27 cellular contexts compared by ENCODE assay signal in genomic region chr13:113834496-113835200, GRCh38. TPM values are rescaled to one million over a fixed set of nuclear protein-coding genes. Genes with fewer than 3 reads are reported as not detected.
A peak's percentile ranks its signal among the peaks of the same experiment; 100 is the strongest.
DNase-seq lines count a peak whose midpoint lies in the region; ATAC-seq, FAIRE-seq and TF ChIP-seq lines count a peak whose summit lies in the region.
"Had no signal": no experiment of that assay in that cellular context is flagged by ENCODE, and none has a peak within 500 bp of the region (broad histone marks: within the 10 kb centered on the region; RNA-seq: fewer than 3 reads in every experiment).

No MANE protein-coding gene starts in this region.

- no peaks in the 10 kb centered on the region for H3K27me3 ChIP-seq in right lobe of liver
- H3K27me3 ChIP-seq in HepG2 (ENCODE audit: control insufficient read depth in 1 of 2, insufficient read depth in 2 of 2, low read length in 2 of 2): no peaks in the 10 kb centered on the region
- no peaks in the 10 kb centered on the region for H3K27me3 ChIP-seq in esophagus muscularis mucosa
- H3K27me3 ChIP-seq in prostate gland (replicated peaks; ENCODE audit: insufficient read depth): peaks cover 4% of the 10 kb centered on the region
- H3K27me3 ChIP-seq: breast epithelium, suprapubic skin had no signal

- intact Hi-C loops in right lobe of liver (cut with DNase I) (no loop called here), HepG2 (cut with micrococcal nuclease; ENCODE audit: unreplicated experiment) (no loop called here), esophagus muscularis mucosa (cut with DNase I) (no loop called here), prostate gland (cut with DNase I) (loop anchor here (5.0 kb wide), 1 partner anchor 73 kb away; no protein-coding TSS in a partner anchor)

- in situ Hi-C loops in HepG2 (cut with HindIII; ENCODE audit: extremely low pct_ligation_motif_present, low pct_unique_long_range_greater_than_20kb): no loop called here

- no peak for FAIRE-seq in HepG2 (lab: Jason Lieb, UNC)
- FAIRE-seq: A204.1, GM19239 had no signal

- no peak for TF ChIP-seq POLR2A in right lobe of liver (IDR thresholded peaks at IDR 0.05)
- TF ChIP-seq POLR2A in HepG2 (IDR thresholded peaks at IDR 0.05; ENCODE audit: insufficient read depth in 1 of 2, low read depth in 2 of 2, low read length in 2 of 2): no peak
- TF ChIP-seq POLR2A in esophagus muscularis mucosa (IDR thresholded peaks at IDR 0.05; ENCODE audit: low read depth): no peak
- no peak for TF ChIP-seq POLR2A in prostate gland (IDR thresholded peaks at IDR 0.05)

- DNase-seq in right lobe of liver (peak in 2 of 3 donors; percentile 16 to 55), HepG2 (ENCODE audit: low spot score) (no peak), esophagus muscularis mucosa (ENCODE audit: extremely low spot score) (no peak), nephron progenitor cell (no peak), prostate gland (ENCODE audit: low spot score) (no peak), DMS 273 treated with DMSO at 0.1 percent for 48 hours (lab: John Stamatoyannopoulos, UW) (no peak), GM10248 (ENCODE audit: extremely low spot score) (no peak), DMS114 treated with DMSO at 0.1 percent for 48 hours (lab: John Stamatoyannopoulos, UW; ENCODE audit: unreplicated experiment) (no peak)
- DNase-seq: activated CD4-positive, alpha-beta T cell treated with anti-CD3 and anti-CD28 coated beads for 4 hours; activated CD8-positive, alpha-beta memory T cell treated with anti-CD3 and anti-CD28 coated beads for 24 hours; activated T-cell treated with anti-CD3 and anti-CD28 coated beads for 4 hours; amygdala; CD8-positive, alpha-beta T cell; HCEC 1CT; MV-4-11; naive thymus-derived CD4-positive, alpha-beta T cell; NCI-H1436; NCI-H2081; NCI-H226; occipital lobe; stimulated activated naive CD4-positive, alpha-beta T cell treated with Interleukin-2 at 50 U/mL for 16 hours had no signal

- H3K27ac Mint-ChIP-seq in nephron progenitor cell: peak overlapping the region; percentile 81
- H3K27ac Mint-ChIP-seq: activated naive CD4-positive, alpha-beta T cell treated with anti-CD3 and anti-CD28 coated beads, Interleukin-2, amount 50 U/mL, for 24 hours; CD8-positive, alpha-beta T cell; T-helper 2 cell treated with Interferon-gamma antibody and Interleukin-4, amounts not matched to agents 5 μg/mL and 100 μg/mL, for 36 hours had no signal

- H3K9me3 Mint-ChIP-seq in nephron progenitor cell: no peaks in the 10 kb centered on the region
- H3K9me3 Mint-ChIP-seq: activated naive CD4-positive, alpha-beta T cell treated with anti-CD3 and anti-CD28 coated beads, Interleukin-2, amount 50 U/mL, for 24 hours; CD8-positive, alpha-beta T cell; naive thymus-derived CD4-positive, alpha-beta T cell; T-helper 2 cell treated with Interferon-gamma antibody and Interleukin-4, amounts not matched to agents 5 μg/mL and 100 μg/mL, for 36 hours had no signal

- BruUV-seq in HepG2 (replicated peaks; lab: Mats Ljungman, UMichigan): no TSS peak

- H3K27me3 Mint-ChIP-seq in nephron progenitor cell (ENCODE audit: low read depth, poor library complexity): peaks cover 5% of the 10 kb centered on the region
- H3K27me3 Mint-ChIP-seq: activated naive CD4-positive, alpha-beta T cell treated with anti-CD3 and anti-CD28 coated beads, Interleukin-2, amount 50 U/mL, for 24 hours; naive thymus-derived CD4-positive, alpha-beta T cell had no signal

- no peak overlapping the region for H3K27ac ChIP-seq in right lobe of liver
- no peak overlapping the region for H3K27ac ChIP-seq in HepG2 (ENCODE audit: extremely low read length, insufficient read depth, low read length)
- peak overlapping the region; percentile 58 to 94 (median 64) for H3K27ac ChIP-seq in esophagus muscularis mucosa (replicated peaks in 1 of 4)
- no peak overlapping the region for H3K27ac ChIP-seq in prostate gland

- TF ChIP-seq CTCF in right lobe of liver (IDR thresholded peaks at IDR 0.05) (no peak), HepG2 (CRISPR knock-in tag; IDR thresholded peaks at IDR 0.05) (no peak), esophagus muscularis mucosa (IDR thresholded peaks at IDR 0.05) (no peak), nephron progenitor cell (IDR thresholded peaks at IDR 0.05) (no peak), prostate gland (IDR thresholded peaks at IDR 0.05) (no peak), GM10248 (IDR thresholded peaks at IDR 0.05; ENCODE audit: control extremely low read depth, extremely low read depth, low read depth, missing control alignments) (no peak)

- no peak overlapping the region for H3K4me3 Mint-ChIP-seq in nephron progenitor cell
- H3K4me3 Mint-ChIP-seq: activated naive CD4-positive, alpha-beta T cell treated with anti-CD3 and anti-CD28 coated beads, Interleukin-2, amount 50 U/mL, for 24 hours; CD8-positive, alpha-beta T cell; naive thymus-derived CD4-positive, alpha-beta T cell; T-helper 2 cell treated with Interferon-gamma antibody and Interleukin-4, amounts not matched to agents 5 μg/mL and 100 μg/mL, for 36 hours had no signal

- WGBS in right lobe of liver (ENCODE audit: insufficient coverage, low coverage, low lambda C conversion rate, missing lambda C conversion rate): 97% methylated on average over 5 of the region's 38 CpGs
- 77% methylated on average over 21 of the region's 38 CpGs for WGBS in HepG2 (ENCODE audit: low lambda C conversion rate)
- 84% methylated on average over 10 of the region's 38 CpGs for WGBS in esophagus muscularis mucosa
- WGBS in prostate gland: 90% methylated on average over 38 of the region's 38 CpGs

- H3K4me3 ChIP-seq in right lobe of liver: no peak overlapping the region
- H3K4me3 ChIP-seq in HepG2 (replicated peaks in 1 of 3; ENCODE audit: insufficient read depth in 1 of 3, low read depth in 2 of 3, low read length in 3 of 3): no peak overlapping the region
- H3K4me3 ChIP-seq in esophagus muscularis mucosa: no peak overlapping the region
- H3K4me3 ChIP-seq in prostate gland: no peak overlapping the region
- H3K4me3 ChIP-seq: breast epithelium, suprapubic skin had no signal

- H3K79me2 ChIP-seq in HepG2 (ENCODE audit: insufficient read depth, low read length): no peaks in the 10 kb centered on the region

- POLR2A ChIA-PET in HepG2 (lab: Yijun Ruan, JAX): no interaction called here
- POLR2A ChIA-PET in GM10248 (lab: Yijun Ruan, JAX): no interaction called here

- H3K4me1 Mint-ChIP-seq in nephron progenitor cell: peaks cover 42% of the 10 kb centered on the region

- no peak overlapping the region for H2AFZ ChIP-seq in HepG2 (ENCODE audit: low read length)

- no peak for TF ChIP-seq EP300 in HepG2 (IDR thresholded peaks at IDR 0.05; ENCODE audit: low read depth in 2 of 2, low read length in 2 of 2)
- no peak for TF ChIP-seq EP300 in HepG2 (CRISPR knock-in tag; IDR thresholded peaks at IDR 0.05; ENCODE audit: borderline replicate concordance)
- TF ChIP-seq EP300 in esophagus muscularis mucosa (IDR thresholded peaks at IDR 0.05): no peak

- CTCF ChIA-PET in HepG2 (lab: Yijun Ruan, JAX; ENCODE audit: low intra/inter-chr PET ratio, low total read pairs): no interaction called here
- CTCF ChIA-PET in GM10248 (lab: Yijun Ruan, JAX): no interaction called here

- peaks cover 0 to 31% (median 0%) of the 10 kb centered on the region in 4 donors for H3K4me1 ChIP-seq in right lobe of liver
- peaks cover 18% of the 10 kb centered on the region for H3K4me1 ChIP-seq in HepG2 (ENCODE audit: insufficient read depth, low read length)
- H3K4me1 ChIP-seq in esophagus muscularis mucosa: peaks cover 30 to 58% (median 48%) of the 10 kb centered on the region in 4 donors
- H3K4me1 ChIP-seq in prostate gland (replicated peaks): peaks cover 18% of the 10 kb centered on the region

- H3K36me3 ChIP-seq in right lobe of liver (no peaks in the 10 kb centered on the region), HepG2 (replicated peaks in 1 of 2; ENCODE audit: control insufficient read depth in 1 of 2, insufficient read depth in 2 of 2, low read length in 2 of 2) (no peaks in the 10 kb centered on the region), esophagus muscularis mucosa (peaks cover 23 to 59% (median 55%) of the 10 kb centered on the region in 4 donors), prostate gland (peaks cover 0 to 4% of the 10 kb centered on the region in 2 donors)
- H3K36me3 ChIP-seq: breast epithelium had no signal

- H4K20me1 ChIP-seq in HepG2 (ENCODE audit: insufficient read depth, low read length): no peaks in the 10 kb centered on the region

- TF ChIP-seq RAD21 in HepG2 (CRISPR knock-in tag; IDR thresholded peaks at IDR 0.05): no peak

- H3K9me3 ChIP-seq in right lobe of liver (no peaks in the 10 kb centered on the region), HepG2 (ENCODE audit: low read length) (no peaks in the 10 kb centered on the region), esophagus muscularis mucosa (no peaks in the 10 kb centered on the region), prostate gland (no peaks in the 10 kb centered on the region)
- H3K9me3 ChIP-seq: breast epithelium, suprapubic skin had no signal

- H3K9ac ChIP-seq in HepG2 (ENCODE audit: insufficient read depth, low read depth, low read length): no peak overlapping the region

- no peak overlapping the region for H3K4me2 ChIP-seq in HepG2 (ENCODE audit: low read depth, low read length)

- ATAC-seq in right lobe of liver (no peak), HepG2 (no peak)
- ATAC-seq: CD8-positive, alpha-beta T cell; naive thymus-derived CD4-positive, alpha-beta T cell had no signal

- H3K36me3 Mint-ChIP-seq in nephron progenitor cell (ENCODE audit: low read depth): no peaks in the 10 kb centered on the region
- H3K36me3 Mint-ChIP-seq: activated naive CD4-positive, alpha-beta T cell treated with anti-CD3 and anti-CD28 coated beads, Interleukin-2, amount 50 U/mL, for 24 hours; CD8-positive, alpha-beta T cell; naive thymus-derived CD4-positive, alpha-beta T cell had no signal

RNA-seq across cellular contexts. Expression of gene GAS6, which starts 29.2 kb away (rescaled TPM):
- total RNA-seq in right lobe of liver (10 to 100 TPM; 11.9 to 48.5 (median 27.2) TPM), HepG2 (2016; rRNA removed; fragmentation: Illumina TruSeq; extraction: Trizol) (0.09 and 0.11 TPM in 2 replicates), esophagus muscularis mucosa (100 to 1,000 TPM; 241 to 459 (median 346) TPM), prostate gland (100 to 1,000 TPM; 116 to 432 TPM)
- 0.09 TPM in 1 of 2 replicates, not detected in the other for total RNA-seq in HepG2 (2016; cell fraction: cytosol; rRNA removed; fragmentation: Illumina TruSeq; extraction: Trizol; ENCODE audit: low read depth)
- 0.09 TPM in 1 of 2 replicates, not detected in the other for total RNA-seq in HepG2 (2016; cell fraction: insoluble cytoplasmic fraction; rRNA removed; fragmentation: Illumina TruSeq; extraction: Trizol)
- 0.19 and 0.21 TPM in 2 replicates for total RNA-seq in HepG2 (2016; cell fraction: membrane; rRNA removed; fragmentation: Illumina TruSeq; extraction: Trizol)
- total RNA-seq in HepG2 (2016; cell fraction: nucleus; rRNA removed; fragmentation: Illumina TruSeq; extraction: Trizol): 0.28 TPM in 1 of 2 replicates, not detected in the other
- 0.21 and 0.24 TPM in 2 replicates for polyA plus RNA-seq in HepG2 (2011; rRNA removed)
- polyA plus RNA-seq in HepG2 (2011; cell fraction: cytosol; rRNA removed): 0.14 and 0.34 TPM in 2 replicates
- polyA plus RNA-seq in HepG2 (2011; cell fraction: nucleus; rRNA removed): 0.57 and 0.93 TPM in 2 replicates
- polyA plus RNA-seq in HepG2 (2012): 0.13 and 0.23 TPM in 2 replicates
- polyA plus RNA-seq in HepG2 (2016; cell fraction: cytosol; fragmentation: Illumina TruSeq; extraction: Trizol; ENCODE audit: low read depth): 0.05 and 0.14 TPM in 2 replicates
- 0.09 and 0.13 TPM in 2 replicates for polyA plus RNA-seq in HepG2 (2016; cell fraction: insoluble cytoplasmic fraction; fragmentation: Illumina TruSeq; extraction: Trizol; ENCODE audit: low read depth)
- polyA plus RNA-seq in HepG2 (2016; cell fraction: membrane; fragmentation: Illumina TruSeq; extraction: Trizol; ENCODE audit: low read depth): 0.15 and 0.21 TPM in 2 replicates
- polyA plus RNA-seq in HepG2 (2016; cell fraction: nucleus; fragmentation: Illumina TruSeq; extraction: Trizol; ENCODE audit: insufficient read depth, low read depth): 0.52 and 0.59 TPM in 2 replicates
- polyA minus RNA-seq in HepG2 (2011; rRNA and poly(A)+ RNA removed; ENCODE audit: low replicate concordance): 0.16 and 5.7 TPM in 2 replicates
- polyA minus RNA-seq in HepG2 (2011; cell fraction: cytosol; rRNA and poly(A)+ RNA removed): not detected in 2 replicates
- 0.13 TPM in 1 of 2 replicates, not detected in the other for polyA minus RNA-seq in HepG2 (2011; cell fraction: nucleus; rRNA and poly(A)+ RNA removed)

Comparison
In these comparisons a context has a peak if more than half of its experiments do, and no peak if none do; other contexts are left out.
1. DNase-seq: peak in right lobe of liver (2 of 3); none in HepG2 (single experiment), esophagus muscularis mucosa (single experiment), nephron progenitor cell (single experiment), prostate gland (single experiment), DMS 273 treated with DMSO at 0.1 percent for 48 hours (single experiment), GM10248 (single experiment) and DMS114 treated with DMSO at 0.1 percent for 48 hours (single experiment).
2. RNA of gene GAS6, which starts 29.2 kb away (total RNA-seq): 116 to 432 TPM in prostate gland, 241 to 459 TPM in esophagus muscularis mucosa and 11.9 to 48.5 TPM in right lobe of liver; 0.09 to 0.28 TPM in HepG2; every median in the first group is over 10 times any median in the second.
3. H3K27ac ChIP-seq: peak in esophagus muscularis mucosa (4 of 4); none in right lobe of liver (0 of 3), HepG2 (single experiment) and prostate gland (0 of 2).